17 cellular contexts compared by ENCODE assay signal in genomic region chr4:100169796-100170485, GRCh38. TPM values are rescaled to one million over a fixed set of nuclear protein-coding genes. Genes with fewer than 3 reads are reported as not detected.
DNase-seq lines count a peak whose midpoint lies in the region; FAIRE-seq and TF ChIP-seq lines count a peak whose summit lies in the region.
"Had no signal": no experiment of that assay in that cellular context is flagged by ENCODE, and none has a peak within 500 bp of the region (broad histone marks: within the 10 kb centered on the region; RNA-seq: fewer than 3 reads in every experiment).

No MANE protein-coding gene starts in this region.

- H3K36me3 Mint-ChIP-seq in astrocyte (ENCODE audit: low read depth, unreplicated experiment), result no peaks in the 10 kb centered on the region

- H3K79me2 ChIP-seq in astrocyte (ENCODE audit: insufficient read depth, low read length), result no peaks in the 10 kb centered on the region

- H2AFZ ChIP-seq in astrocyte (ENCODE audit: low read depth, low read length), result no peak overlapping the region

- H3K27me3 ChIP-seq in BLaER1 (no peaks in the 10 kb centered on the region), HL-60 (ENCODE audit: insufficient read depth, poor library complexity, severe bottlenecking) (no peaks in the 10 kb centered on the region), astrocyte (ENCODE audit: insufficient read depth, low read length) (no peaks in the 10 kb centered on the region)
- H3K27me3 ChIP-seq: BE2C, Peyer's patch had no signal

- no peak overlapping the region for H3K4me3 Mint-ChIP-seq in astrocyte (ENCODE audit: unreplicated experiment)

- H3K4me3 ChIP-seq in BLaER1 (no peak overlapping the region), HL-60 (replicated peaks; ENCODE audit: insufficient read depth, low read length) (no peak overlapping the region), astrocyte (ENCODE audit: insufficient read depth, low read depth, low read length) (no peak overlapping the region)
- H3K4me3 ChIP-seq: Peyer's patch had no signal

- no peak for TF ChIP-seq CTCF in HL-60 (IDR thresholded peaks at IDR 0.05; ENCODE audit: insufficient read depth, low read length)
- TF ChIP-seq CTCF in astrocyte (IDR thresholded peaks at IDR 0.05; ENCODE audit: insufficient read depth, low read depth, low read length), result no peak

- no peak overlapping the region for H3K9ac ChIP-seq in BLaER1
- H3K9ac ChIP-seq in astrocyte (ENCODE audit: low read length), result no peak overlapping the region

- no peaks in the 10 kb centered on the region for H3K27me3 Mint-ChIP-seq in astrocyte (ENCODE audit: low read depth, unreplicated experiment)

- peaks cover 52% of the 10 kb centered on the region for H3K4me1 ChIP-seq in BLaER1
- H3K4me1 ChIP-seq in astrocyte (ENCODE audit: insufficient read depth, low read length), result no peaks in the 10 kb centered on the region
- H3K4me1 ChIP-seq: Peyer's patch had no signal

- H3K4me2 ChIP-seq in BLaER1 (peak overlapping the region; percentile 29; the same call in 1 of the 2 replicates), astrocyte (ENCODE audit: low read length) (peak overlapping the region; percentile 13)

- H3K27ac Mint-ChIP-seq in astrocyte (ENCODE audit: unreplicated experiment), result no peak overlapping the region

- no peak for DNase-seq in HL-60 (ENCODE audit: low read depth in 1 of 2, low spot score in 1 of 2)
- no peak for DNase-seq in astrocyte (ENCODE audit: low read depth)
- peak; percentile 25 for DNase-seq in kidney glomerular epithelial cell (lab: John Stamatoyannopoulos, UW)
- DNase-seq in NCI-H187 treated with DMSO at 0.1 percent for 48 hours (lab: John Stamatoyannopoulos, UW), result no peak
- no peak for DNase-seq in RKO (ENCODE audit: low spot score)
- DNase-seq in activated gamma-delta T cell (lab: John Stamatoyannopoulos, UW), result no peak
- no peak for DNase-seq in epidermal melanocyte (ENCODE audit: insufficient read length, low spot score)
- DNase-seq: BE2C, EL, KBM-7, NCI-H1092 treated with DMSO at 0.1 percent for 48 hours, NCI-H1694 treated with DMSO at 0.1 percent for 48 hours, NCI-H2171 treated with DMSO at 0.1 percent for 48 hours, NCI-H510A treated with DMSO at 0.1 percent for 48 hours, Peyer's patch, SHP77 treated with DMSO at 0.1 percent for 48 hours had no signal

- peaks cover 43% of the 10 kb centered on the region for H3K9me3 ChIP-seq in BLaER1
- no peaks in the 10 kb centered on the region for H3K9me3 ChIP-seq in astrocyte (ENCODE audit: insufficient read depth, low read depth, low read length)
- H3K9me3 ChIP-seq: BE2C, Peyer's patch had no signal

- H4K20me1 ChIP-seq in BLaER1, result no peaks in the 10 kb centered on the region
- H4K20me1 ChIP-seq in astrocyte (ENCODE audit: insufficient read depth, low read length), result no peaks in the 10 kb centered on the region

- FAIRE-seq in astrocyte (lab: Jason Lieb, UNC), result no peak

- H3K4me1 Mint-ChIP-seq in astrocyte (ENCODE audit: low read depth, unreplicated experiment), result no peaks in the 10 kb centered on the region

- no peaks in the 10 kb centered on the region for H3K9me3 Mint-ChIP-seq in astrocyte (ENCODE audit: unreplicated experiment)

- no peaks in the 10 kb centered on the region for H3K36me3 ChIP-seq in BLaER1
- no peaks in the 10 kb centered on the region for H3K36me3 ChIP-seq in astrocyte (ENCODE audit: insufficient read depth, low read length)
- H3K36me3 ChIP-seq: BE2C, Peyer's patch had no signal

- H3K27ac ChIP-seq in BLaER1 (no peak overlapping the region), HL-60 (replicated peaks) (peak overlapping the region; percentile 53), astrocyte (ENCODE audit: low read depth, low read length) (no peak overlapping the region)
- H3K27ac ChIP-seq: Peyer's patch had no signal

RNA-seq across cellular contexts. Expression of gene DDIT4L, which starts 20.3 kb away (rescaled TPM):
- total RNA-seq in astrocyte, result 0.14 and 1.5 TPM in 2 replicates
